In genomic region chr7:120639884-120640283, GRCh38 we compare ENCODE assay signal across 20 cellular contexts.
DNase-seq lines count a peak whose midpoint lies in the region; ATAC-seq, FAIRE-seq and TF ChIP-seq lines count a peak whose summit lies in the region.
"Had no signal": no experiment of that assay in that cellular context is flagged by ENCODE, and none has a peak within 500 bp of the region (broad histone marks: within the 10 kb centered on the region; RNA-seq: fewer than 3 reads in every experiment).

No MANE protein-coding gene starts in this region.

- H2AK9ac ChIP-seq in IMR-90 (replicated peaks; ENCODE audit: low read depth, low read length, poor library complexity), result no peak overlapping the region

- H3K27ac ChIP-seq in A549, result no peak overlapping the region
- H3K27ac ChIP-seq in IMR-90 (ENCODE audit: insufficient read depth, low read length), result no peak overlapping the region
- no peak overlapping the region for H3K27ac ChIP-seq in H1 (ENCODE audit: low read depth, low read length)
- H3K27ac ChIP-seq: BLaER1 treated with 17β-estradiol and CSF1 and Interleukin-3, amounts not matched to agents 10 nM and 100 nM; C4-2B had no signal

- no peaks in the 10 kb centered on the region for H3K23me2 ChIP-seq in H1 (ENCODE audit: low read depth, low read length)

- H3K9ac ChIP-seq in IMR-90 (ENCODE audit: low read depth, low read length) (no peak overlapping the region), H1 (replicated peaks in 1 of 4; ENCODE audit: extremely low read depth in 1 of 4, low read depth in 3 of 4, low read length in 3 of 4) (no peak overlapping the region)
- H3K9ac ChIP-seq: BLaER1 treated with 17β-estradiol and CSF1 and Interleukin-3, amounts not matched to agents 10 nM and 100 nM had no signal

- in situ Hi-C loops in IMR-90 (cut with MboI; ENCODE audit: low sequenced_read_pairs), result no loop called here

- no TSS peak for BruUV-seq in IMR-90 (replicated peaks; lab: Mats Ljungman, UMichigan)

- no peak for DNase-seq in A549 (ENCODE audit: low read depth in 1 of 2, low spot score in 1 of 2)
- DNase-seq in IMR-90, result no peak
- DNase-seq in H1 (ENCODE audit: low read depth in 1 of 2, low spot score in 2 of 2), result no peak
- no peak for DNase-seq in RCC 7860 (ENCODE audit: low spot score)
- DNase-seq: 8988T; AML-193; Caco-2; Calu3; CD4-positive, alpha-beta T cell; CD8-positive, alpha-beta T cell; DMS79 treated with DMSO at 0.1 percent for 48 hours; GF-D8 had no signal

- H4K5ac ChIP-seq in IMR-90 (ENCODE audit: low read depth, low read length) (no peak overlapping the region), H1 (ENCODE audit: insufficient read length, low read depth, low read length) (no peak overlapping the region)

- H4K8ac ChIP-seq in IMR-90 (ENCODE audit: low read depth in 2 of 2, low read length in 2 of 2) (no peak overlapping the region), H1 (ENCODE audit: extremely low read depth, insufficient read depth, low read length) (no peak overlapping the region)

- no peak for TF ChIP-seq CTCF in A549 (IDR thresholded peaks at IDR 0.05)
- TF ChIP-seq CTCF in IMR-90 (conservative IDR thresholded peaks at IDR 0.05; ENCODE audit: low read depth, low read length), result no peak
- no peak for TF ChIP-seq CTCF in H1 (IDR thresholded peaks at IDR 0.05; ENCODE audit: control extremely low read depth in 1 of 3, insufficient read depth in 1 of 3, low read depth in 1 of 3, low read length in 3 of 3)

- no peak overlapping the region for H2BK12ac ChIP-seq in H1 (ENCODE audit: low read depth, low read length)

- H3K4me1 ChIP-seq in A549 (no peaks in the 10 kb centered on the region), IMR-90 (ENCODE audit: control insufficient read depth, insufficient read depth, low read length) (no peaks in the 10 kb centered on the region), H1 (replicated peaks in 1 of 4; ENCODE audit: control insufficient read depth in 3 of 4, insufficient read depth in 4 of 4, low read length in 3 of 4) (no peaks in the 10 kb centered on the region)
- H3K4me1 ChIP-seq: BLaER1 treated with 17β-estradiol and CSF1 and Interleukin-3, amounts not matched to agents 10 nM and 100 nM; Caco-2 had no signal

- TF ChIP-seq EP300 in A549 (IDR thresholded peaks at IDR 0.05), result no peak
- no peak for TF ChIP-seq EP300 in H1 (IDR thresholded peaks at IDR 0.05; ENCODE audit: borderline replicate concordance in 1 of 2, low read depth in 2 of 2, low read length in 2 of 2)

- H3K4ac ChIP-seq in IMR-90 (ENCODE audit: low read depth, low read length) (no peak overlapping the region), H1 (replicated peaks; ENCODE audit: insufficient read length, low read depth, low read length) (no peak overlapping the region)

- no peak overlapping the region for H2BK15ac ChIP-seq in IMR-90 (ENCODE audit: low read depth, low read length)
- H2BK15ac ChIP-seq in H1 (ENCODE audit: low read length), result no peak overlapping the region

- H3K4me3 ChIP-seq in A549 (no peak overlapping the region), IMR-90 (ENCODE audit: insufficient read depth, low read depth, low read length) (no peak overlapping the region), H1 (ENCODE audit: extremely low read depth in 1 of 4, insufficient read depth in 2 of 4, low read depth in 3 of 4, low read length in 4 of 4) (no peak overlapping the region)
- H3K4me3 ChIP-seq: BLaER1 treated with 17β-estradiol and CSF1 and Interleukin-3, amounts not matched to agents 10 nM and 100 nM had no signal

- H3K36me3 ChIP-seq in IMR-90 (ENCODE audit: control insufficient read depth, insufficient read depth, low read length) (no peaks in the 10 kb centered on the region), H1 (ENCODE audit: control insufficient read depth in 2 of 4, insufficient read depth in 4 of 4, low read length in 3 of 4) (no peaks in the 10 kb centered on the region)
- H3K36me3 ChIP-seq: BLaER1 treated with 17β-estradiol and CSF1 and Interleukin-3, amounts not matched to agents 10 nM and 100 nM had no signal

- no peaks in the 10 kb centered on the region for H4K20me1 ChIP-seq in IMR-90 (ENCODE audit: insufficient read depth, low read length)
- no peaks in the 10 kb centered on the region for H4K20me1 ChIP-seq in H1 (replicated peaks in 1 of 2; ENCODE audit: control insufficient read depth in 1 of 2, insufficient read depth in 2 of 2, low read length in 2 of 2)
- H4K20me1 ChIP-seq: BLaER1 treated with 17β-estradiol and CSF1 and Interleukin-3, amounts not matched to agents 10 nM and 100 nM had no signal

- H3K9me3 ChIP-seq in A549 (no peaks in the 10 kb centered on the region), IMR-90 (ENCODE audit: control insufficient read depth, insufficient read depth, low read length) (no peaks in the 10 kb centered on the region), H1 (ENCODE audit: insufficient read depth in 2 of 2, low read depth in 1 of 2, low read length in 1 of 2) (no peaks in the 10 kb centered on the region)
- H3K9me3 ChIP-seq: BLaER1 treated with 17β-estradiol and CSF1 and Interleukin-3, amounts not matched to agents 10 nM and 100 nM; Caco-2 had no signal

- ATAC-seq in A549, result no peak
- no peak for ATAC-seq in IMR-90 (ENCODE audit: low read depth)
- ATAC-seq in GM21528 (IDR thresholded peaks at IDR 0.05; ENCODE audit: low FRiP score, unreplicated experiment), result no peak
- ATAC-seq: CD8-positive, alpha-beta T cell had no signal

- no peak overlapping the region for H3K4me2 ChIP-seq in A549
- no peak overlapping the region for H3K4me2 ChIP-seq in IMR-90 (ENCODE audit: low read depth, low read length)
- no peak overlapping the region for H3K4me2 ChIP-seq in H1 (ENCODE audit: insufficient read depth in 1 of 2, low read depth in 2 of 2, low read length in 2 of 2)
- H3K4me2 ChIP-seq: BLaER1 treated with 17β-estradiol and CSF1 and Interleukin-3, amounts not matched to agents 10 nM and 100 nM had no signal

- intact Hi-C loops in IMR-90 (cut with micrococcal nuclease), result no loop called here

- POLR2A ChIA-PET in A549 (lab: Yijun Ruan, JAX) (no interaction called here), IMR-90 (lab: Charles Lee; ENCODE audit: unreplicated experiment) (no interaction called here), H1 (lab: Charles Lee; ENCODE audit: partially characterized antibody) (no interaction called here)

- no peaks in the 10 kb centered on the region for H3K27me3 ChIP-seq in IMR-90 (ENCODE audit: control insufficient read depth, insufficient read depth, low read length)
- no peaks in the 10 kb centered on the region for H3K27me3 ChIP-seq in H1 (replicated peaks in 1 of 4; ENCODE audit: control insufficient read depth in 3 of 4, extremely low read depth in 1 of 4, insufficient read depth in 3 of 4, low read length in 3 of 4)
- H3K27me3 ChIP-seq: BLaER1 treated with 17β-estradiol and CSF1 and Interleukin-3, amounts not matched to agents 10 nM and 100 nM had no signal

- H3K56ac ChIP-seq in IMR-90 (ENCODE audit: extremely low read depth, insufficient read depth, low read length) (no peak overlapping the region), H1 (replicated peaks; ENCODE audit: insufficient read length, low read depth, low read length) (no peak overlapping the region)

- H2BK20ac ChIP-seq in IMR-90 (ENCODE audit: low read depth, low read length) (no peak overlapping the region), H1 (ENCODE audit: low read length) (no peak overlapping the region)

- H2BK5ac ChIP-seq in IMR-90 (ENCODE audit: low read depth, low read length, poor library complexity, severe bottlenecking) (no peak overlapping the region), H1 (ENCODE audit: low read depth, low read length) (no peak overlapping the region)

- H3K9me1 ChIP-seq in IMR-90 (ENCODE audit: insufficient read depth, low read length), result no peaks in the 10 kb centered on the region

- H4K91ac ChIP-seq in IMR-90 (ENCODE audit: insufficient read depth, low read depth, low read length) (no peak overlapping the region), H1 (replicated peaks; ENCODE audit: insufficient read length, low read length) (no peak overlapping the region)

- TF ChIP-seq RAD21 in A549 (conservative IDR thresholded peaks at IDR 0.05 in 1 of 2, IDR thresholded peaks at IDR 0.05 in 1 of 2) (no peak), IMR-90 (IDR thresholded peaks at IDR 0.05; ENCODE audit: low read length) (no peak), H1 (IDR thresholded peaks at IDR 0.05 in 1 of 2, conservative IDR thresholded peaks at IDR 0.05 in 1 of 2; ENCODE audit: low read depth in 2 of 2, low read length in 2 of 2) (no peak)

- H3K79me1 ChIP-seq in IMR-90 (ENCODE audit: low read depth in 1 of 2, low read length in 2 of 2), result no peaks in the 10 kb centered on the region
- no peaks in the 10 kb centered on the region for H3K79me1 ChIP-seq in H1 (ENCODE audit: low read depth, low read length)

- H3K79me2 ChIP-seq in H1 (ENCODE audit: control insufficient read depth in 1 of 2, insufficient read depth in 2 of 2, low read length in 2 of 2), result no peaks in the 10 kb centered on the region

- H3K14ac ChIP-seq in IMR-90 (replicated peaks; ENCODE audit: low read depth, low read length) (no peak overlapping the region), H1 (ENCODE audit: insufficient read length) (no peak overlapping the region)

- FAIRE-seq in A549 (lab: Jason Lieb, UNC) (no peak), H1 (lab: Jason Lieb, UNC) (no peak), RCC 7860 (lab: Jason Lieb, UNC) (no peak)
- FAIRE-seq: A204.1, D721Med, G401.6, GM12891, GM19239 had no signal

- no peak overlapping the region for H2AFZ ChIP-seq in IMR-90 (replicated peaks; ENCODE audit: low read length, poor library complexity)
- no peak overlapping the region for H2AFZ ChIP-seq in H1 (ENCODE audit: low read length)

- H3K18ac ChIP-seq in IMR-90 (ENCODE audit: low read depth, low read length) (no peak overlapping the region), H1 (ENCODE audit: extremely low read depth, low read length) (no peak overlapping the region)

- H2AK5ac ChIP-seq in IMR-90 (ENCODE audit: low read depth, low read length), result no peak overlapping the region
- H2AK5ac ChIP-seq in H1 (ENCODE audit: low read depth, low read length), result no peak overlapping the region

- CTCF ChIA-PET in A549 (lab: Yijun Ruan, JAX), result no interaction called here
- CTCF ChIA-PET in IMR-90 (lab: Yijun Ruan, JAX), result no interaction called here
- CTCF ChIA-PET in H1 (lab: Charles Lee; ENCODE audit: partially characterized antibody), result interaction anchor here (0.7 kb wide), 1 partner anchor 10 kb away, joined by 3 read pairs; no protein-coding TSS in a partner anchor

- H2BK120ac ChIP-seq in IMR-90 (ENCODE audit: low read depth, low read length), result no peak overlapping the region
- H2BK120ac ChIP-seq in H1 (replicated peaks; ENCODE audit: low read depth, low read length), result no peak overlapping the region

- dilution Hi-C loops in IMR-90 (cut with HindIII; ENCODE audit: low sequenced_read_pairs, unreplicated experiment), result no loop called here

- TF ChIP-seq POLR2A in A549 (IDR thresholded peaks at IDR 0.05; ENCODE audit: low read length) (no peak), IMR-90 (IDR thresholded peaks at IDR 0.05; ENCODE audit: low read depth, low read length) (no peak), H1 (IDR thresholded peaks at IDR 0.05; ENCODE audit: control extremely low read depth in 1 of 2, low read depth in 2 of 2, low read length in 2 of 2) (no peak)

- no peak overlapping the region for H3K23ac ChIP-seq in IMR-90 (ENCODE audit: low read depth, low read length)
- H3K23ac ChIP-seq in H1 (ENCODE audit: insufficient read length), result no peak overlapping the region

TF ChIP-seq in IMR-90, 13 proteins besides CTCF, POLR2A, EP300 and RAD21 (continues in another document):
- no peak for TF ChIP-seq FOS (IDR thresholded peaks at IDR 0.05; ENCODE audit: low read depth, low read length)

Comparison
In these comparisons a context has a peak if more than half of its experiments do, and no peak if none do; other contexts are left out.
1. Of the 18 proteins assayed by ChIP-seq in both H1 and A549: peak only in H1: none; only in A549: none; in both: MAFK; in neither: 17.